In genomic region chr3:171293142-171293782, GRCh38 we compare ENCODE assay signal across 17 cellular contexts.
A peak's percentile ranks its signal among the peaks of the same experiment; 100 is the strongest.
DNase-seq lines count a peak whose midpoint lies in the region; ATAC-seq and TF ChIP-seq lines count a peak whose summit lies in the region.
"Had no signal": no experiment of that assay in that cellular context is flagged by ENCODE, and none has a peak within 500 bp of the region (broad histone marks: within the 10 kb centered on the region; RNA-seq: fewer than 3 reads in every experiment).

No MANE protein-coding gene starts in this region.

- 85 to 92% methylated on average over 1 of the region's 1 CpG for WGBS in lower leg skin, 2 donors

- H3K4me3 Mint-ChIP-seq in CD4-positive, alpha-beta T cell = no peak overlapping the region
- no peak overlapping the region for H3K4me3 Mint-ChIP-seq in nephron progenitor cell
- H3K4me3 Mint-ChIP-seq: activated B cell treated with CpG ODN at 0.5 μM for 24 hours; stimulated activated memory B cell treated with anti-CD40 and anti-IgM and Interleukin-4, amounts not matched to agents 10 μg/mL and 1 μg/mL and 100 μg/mL, for 72 hours had no signal

- H3K9me3 ChIP-seq in CD4-positive, alpha-beta T cell (ENCODE audit: control insufficient read depth, low read length) = no peaks in the 10 kb centered on the region
- H3K9me3 ChIP-seq: lower lobe of right lung, SK-N-SH, vagina had no signal

- no peak for DNase-seq in CD4-positive, alpha-beta T cell
- DNase-seq in cerebellar nuclear complex (lab: John Stamatoyannopoulos, UW) = no peak
- DNase-seq in nephron progenitor cell = no peak
- no peak for DNase-seq in cerebellum (ENCODE audit: low spot score)
- no peak for DNase-seq in lower leg skin (ENCODE audit: low spot score in 2 of 2)
- DNase-seq: activated B cell treated with CpG ODN at 0.5 μM for 24 hours; activated T-cell treated with anti-CD3 and anti-CD28 coated beads, Interleukin-2, amount 50 U/mL, for 48 hours; lower lobe of right lung; MV-4-11; SK-N-SH; stimulated activated CD4-positive, alpha-beta T cell treated with anti-CD3 and anti-CD28 coated beads, Interleukin-4, amount 100 ng/mL, for 4 hours had no signal

- CTCF ChIA-PET in CD4-positive, alpha-beta T cell (lab: Charles Lee) = no interaction called here

- no peak for TF ChIP-seq CTCF in CD4-positive, alpha-beta T cell (IDR thresholded peaks at IDR 0.05)
- TF ChIP-seq CTCF in nephron progenitor cell (IDR thresholded peaks at IDR 0.05) = no peak
- no peak for TF ChIP-seq CTCF in lower leg skin (IDR thresholded peaks at IDR 0.05)

- intact Hi-C loops in CD4-positive, alpha-beta T cell (cut with DNase I, micrococcal nuclease) = no loop called here
- intact Hi-C loops in lower leg skin (cut with DNase I; ENCODE audit: low total_unique reads) = no loop called here

- no peak overlapping the region for H3K4me3 ChIP-seq in lower leg skin (ENCODE audit: low read depth, poor library complexity, severe bottlenecking)
- H3K4me3 ChIP-seq: lower lobe of right lung, vagina had no signal

- POLR2A ChIA-PET in CD4-positive, alpha-beta T cell (lab: Charles Lee) = interaction anchor here (1.0 to 1.1 kb wide), 2 partner anchors 38 to 165 kb away, joined by 3 to 4 read pairs; no protein-coding TSS in a partner anchor

- ATAC-seq in CD4-positive, alpha-beta T cell (ENCODE audit: poor library complexity) = no peak
- peak; percentile 56 for ATAC-seq in GM18517 (IDR thresholded peaks at IDR 0.05; ENCODE audit: unreplicated experiment)
- peak; percentile 52 for ATAC-seq in GM21529 (IDR thresholded peaks at IDR 0.05; ENCODE audit: unreplicated experiment)
- ATAC-seq in HG03354 (IDR thresholded peaks at IDR 0.05; ENCODE audit: poor library complexity, severe bottlenecking, unreplicated experiment) = peak; percentile 47
- ATAC-seq: lower lobe of right lung; sciatic nerve; stimulated activated memory B cell treated with anti-CD40 and anti-IgM and Interleukin-4, amounts not matched to agents 10 μg/mL and 1 μg/mL and 100 μg/mL, for 72 hours had no signal

- TF ChIP-seq POLR2A in lower leg skin (IDR thresholded peaks at IDR 0.05) = no peak

- H3K27ac ChIP-seq in CD4-positive, alpha-beta T cell (ENCODE audit: low read depth, low read length) = no peak overlapping the region
- H3K27ac ChIP-seq: lower lobe of right lung, vagina had no signal

- peaks cover 69% of the 10 kb centered on the region for H3K4me1 Mint-ChIP-seq in CD4-positive, alpha-beta T cell (ENCODE audit: low read depth)
- peaks cover 17% of the 10 kb centered on the region for H3K4me1 Mint-ChIP-seq in nephron progenitor cell
- H3K4me1 Mint-ChIP-seq: activated B cell treated with CpG ODN at 0.5 μM for 24 hours; stimulated activated memory B cell treated with anti-CD40 and anti-IgM and Interleukin-4, amounts not matched to agents 10 μg/mL and 1 μg/mL and 100 μg/mL, for 72 hours had no signal

- H3K27ac Mint-ChIP-seq in CD4-positive, alpha-beta T cell = peak overlapping the region; percentile 57
- H3K27ac Mint-ChIP-seq in nephron progenitor cell = no peak overlapping the region
- H3K27ac Mint-ChIP-seq: activated B cell treated with CpG ODN at 0.5 μM for 24 hours; stimulated activated memory B cell treated with anti-CD40 and anti-IgM and Interleukin-4, amounts not matched to agents 10 μg/mL and 1 μg/mL and 100 μg/mL, for 72 hours had no signal

- H3K9me3 Mint-ChIP-seq in CD4-positive, alpha-beta T cell = no peaks in the 10 kb centered on the region
- no peaks in the 10 kb centered on the region for H3K9me3 Mint-ChIP-seq in nephron progenitor cell
- H3K9me3 Mint-ChIP-seq: activated B cell treated with CpG ODN at 0.5 μM for 24 hours; stimulated activated memory B cell treated with anti-CD40 and anti-IgM and Interleukin-4, amounts not matched to agents 10 μg/mL and 1 μg/mL and 100 μg/mL, for 72 hours had no signal

- no peaks in the 10 kb centered on the region for H3K27me3 Mint-ChIP-seq in CD4-positive, alpha-beta T cell
- H3K27me3 Mint-ChIP-seq in nephron progenitor cell (ENCODE audit: low read depth, poor library complexity) = peaks cover 3% of the 10 kb centered on the region
- H3K27me3 Mint-ChIP-seq: activated B cell treated with CpG ODN at 0.5 μM for 24 hours; stimulated activated memory B cell treated with anti-CD40 and anti-IgM and Interleukin-4, amounts not matched to agents 10 μg/mL and 1 μg/mL and 100 μg/mL, for 72 hours had no signal

- H3K36me3 Mint-ChIP-seq in CD4-positive, alpha-beta T cell (ENCODE audit: low read depth) = no peaks in the 10 kb centered on the region
- H3K36me3 Mint-ChIP-seq in nephron progenitor cell (ENCODE audit: low read depth) = no peaks in the 10 kb centered on the region
- H3K36me3 Mint-ChIP-seq: stimulated activated memory B cell treated with anti-CD40 and anti-IgM and Interleukin-4, amounts not matched to agents 10 μg/mL and 1 μg/mL and 100 μg/mL, for 72 hours had no signal

- no peaks in the 10 kb centered on the region for H3K27me3 ChIP-seq in CD4-positive, alpha-beta T cell (ENCODE audit: control insufficient read depth, insufficient read depth, low read length)
- H3K27me3 ChIP-seq: vagina had no signal
